ENCODE assay signal across 25 cellular contexts in genomic region chr11:122175316-122175715, GRCh38. TPM values are rescaled to one million over a fixed set of nuclear protein-coding genes. Genes with fewer than 3 reads are reported as not detected.
DNase-seq lines count a peak whose midpoint lies in the region; ATAC-seq and TF ChIP-seq lines count a peak whose summit lies in the region.
"Had no signal": no experiment of that assay in that cellular context is flagged by ENCODE, and none has a peak within 500 bp of the region (broad histone marks: within the 10 kb centered on the region; RNA-seq: fewer than 3 reads in every experiment).

No MANE protein-coding gene starts in this region.

- POLR2A ChIA-PET in HCT116 (lab: Charles Lee) (no interaction called here), PC-3 (lab: Charles Lee; ENCODE audit: unreplicated experiment) (interaction anchor here (0.6 kb wide), 1 partner anchor 14 kb away, joined by 3 read pairs; no protein-coding TSS in a partner anchor)

- no peak overlapping the region for H3K9ac ChIP-seq in HCT116 (ENCODE audit: low read length)
- H3K9ac ChIP-seq in PC-3 (ENCODE audit: low read length), result peak overlapping the region; percentile 95
- no peak overlapping the region for H3K9ac ChIP-seq in smooth muscle cell (ENCODE audit: low read depth)
- H3K9ac ChIP-seq: parathyroid adenoma had no signal

- intact Hi-C loops in HCT116 (cut with micrococcal nuclease) (no loop called here), PC-3 (cut with micrococcal nuclease) (no loop called here)

- H2AFZ ChIP-seq in HCT116 (ENCODE audit: low read depth, low read length, poor library complexity, severe bottlenecking) (no peak overlapping the region), PC-3 (ENCODE audit: low read length) (no peak overlapping the region), smooth muscle cell (ENCODE audit: low read depth) (no peak overlapping the region)
- H2AFZ ChIP-seq: parathyroid adenoma had no signal

- ATAC-seq in HCT116, result no peak
- no peak for ATAC-seq in PC-3
- ATAC-seq in HG02610 (IDR thresholded peaks at IDR 0.05; ENCODE audit: unreplicated experiment), result no peak
- ATAC-seq: activated naive CD8-positive, alpha-beta T cell treated with anti-CD3 and anti-CD28 coated beads, Interleukin-2, amount 50 U/mL, for 24 hours; activated T-cell treated with anti-CD3 and anti-CD28 coated beads, Interleukin-2, amount 50 U/mL, for 4 hours; heart right ventricle; K562; right cardiac atrium; WTC11 had no signal

- no peak for TF ChIP-seq RAD21 in HCT116 (IDR thresholded peaks at IDR 0.05; ENCODE audit: low read depth)

- H3K4me1 ChIP-seq in HCT116 (ENCODE audit: control insufficient read depth in 1 of 2, insufficient read depth in 2 of 2, low read length in 2 of 2) (peaks cover 79 to 95% of the 10 kb centered on the region in 2 experiments), PC-3 (ENCODE audit: insufficient read depth, low read length) (peaks cover 70% of the 10 kb centered on the region), smooth muscle cell (ENCODE audit: low read depth) (peaks cover 23% of the 10 kb centered on the region)
- H3K4me1 ChIP-seq: parathyroid adenoma had no signal

- TF ChIP-seq POLR2A in HCT116 (IDR thresholded peaks at IDR 0.05; ENCODE audit: borderline replicate concordance, extremely low read depth, insufficient read depth, insufficient read length), result no peak

- RAD21 ChIA-PET in HCT116 (lab: Charles Lee; ENCODE audit: low non-redundant PET in 1 of 2, low total read pairs in 2 of 2, uncharacterized antibody in 2 of 2, unreplicated experiment in 2 of 2), result no interaction called here

- CTCF ChIA-PET in HCT116 (lab: Charles Lee), result no interaction called here
- CTCF ChIA-PET in PC-3 (lab: Charles Lee), result no interaction called here

- 77% methylated on average over 3 of the region's 3 CpGs for WGBS in smooth muscle cell (ENCODE audit: low lambda C conversion rate)

- H3K9me3 ChIP-seq in HCT116 (ENCODE audit: control insufficient read depth in 1 of 2, insufficient read depth in 1 of 2, low read depth in 1 of 2, low read length in 2 of 2) (no peaks in the 10 kb centered on the region), PC-3 (ENCODE audit: low read length) (no peaks in the 10 kb centered on the region), smooth muscle cell (replicated peaks; ENCODE audit: low read depth) (no peaks in the 10 kb centered on the region)
- H3K9me3 ChIP-seq: heart right ventricle had no signal

- H4K20me1 ChIP-seq in HCT116 (ENCODE audit: insufficient read depth), result no peaks in the 10 kb centered on the region
- H4K20me1 ChIP-seq in PC-3 (ENCODE audit: low read length), result no peaks in the 10 kb centered on the region
- H4K20me1 ChIP-seq in smooth muscle cell (ENCODE audit: low read depth), result no peaks in the 10 kb centered on the region

- H3F3A ChIP-seq in PC-3 (ENCODE audit: low read length, unreplicated experiment) (peaks cover 26% of the 10 kb centered on the region), smooth muscle cell (ENCODE audit: low read depth) (peaks cover 15% of the 10 kb centered on the region)

- DNase-seq in HCT116 (ENCODE audit: low read depth, low spot score) (no peak), PC-3 (peak; percentile 55), epithelial cell of prostate (ENCODE audit: low read depth, low spot score) (no peak), smooth muscle cell (lab: John Stamatoyannopoulos, UW; ENCODE audit: unreplicated experiment) (no peak), amniotic stem cell (lab: John Stamatoyannopoulos, UW) (no peak)
- DNase-seq in stimulated activated CD4-positive, alpha-beta T cell treated with anti-CD3 and anti-CD28 coated beads, Interleukin-2, amount 100 ng/mL, for 48 hours, result no peak
- DNase-seq: activated CD4-positive, alpha-beta T cell treated with anti-CD3 and anti-CD28 coated beads, Interleukin-2, amount 10 ng/mL, durations not matched to agents 7 days and 5 days; activated naive CD8-positive, alpha-beta T cell treated with anti-CD3 and anti-CD28 coated beads, Interleukin-2, amount 50 U/mL, for 24 hours; activated T-cell treated with anti-CD3 and anti-CD28 coated beads, Interleukin-2, amount 50 U/mL, for 4 hours; foreskin fibroblast; heart right ventricle; NCI-H1436; NCI-H2081 treated with DMSO at 0.1 percent for 48 hours; NCI-H82; right cardiac atrium; SHP77; stimulated activated naive CD4-positive, alpha-beta T cell treated with Interleukin-2 at 50 U/mL for 16 hours had no signal

- BruUV-seq in HCT116 (replicated peaks; lab: Mats Ljungman, UMichigan) (no TSS peak), PC-3 (replicated peaks; lab: Mats Ljungman, UMichigan) (no TSS peak)

- H3K27ac ChIP-seq in HCT116 (ENCODE audit: low read depth, low read length) (peak overlapping the region; percentile 97), PC-3 (ENCODE audit: low read length) (peak overlapping the region; percentile 99), epithelial cell of prostate (peak overlapping the region; percentile 13), smooth muscle cell (ENCODE audit: low read depth) (peak overlapping the region; percentile 35)
- H3K27ac ChIP-seq: heart right ventricle, parathyroid adenoma had no signal

- H3K4me3 ChIP-seq in HCT116 (replicated peaks in 1 of 2; ENCODE audit: low read depth in 1 of 2, low read length in 2 of 2) (no peak overlapping the region), PC-3 (ENCODE audit: low read length) (peak overlapping the region; percentile 78), smooth muscle cell (no peak overlapping the region)
- H3K4me3 ChIP-seq: heart right ventricle, K562, lung had no signal

- no peaks in the 10 kb centered on the region for H3K27me3 ChIP-seq in HCT116 (ENCODE audit: insufficient read depth, low read length)
- H3K27me3 ChIP-seq in PC-3 (ENCODE audit: low read length), result no peaks in the 10 kb centered on the region
- H3K27me3 ChIP-seq in smooth muscle cell (ENCODE audit: low read depth), result no peaks in the 10 kb centered on the region
- H3K27me3 ChIP-seq: heart right ventricle had no signal

- no peaks in the 10 kb centered on the region for H3K9me2 ChIP-seq in HCT116 (ENCODE audit: insufficient read depth)
- no peaks in the 10 kb centered on the region for H3K9me2 ChIP-seq in PC-3 (replicated peaks; ENCODE audit: low read length)

- no peak overlapping the region; the same call in 1 of the 2 replicates for H3K4me2 ChIP-seq in HCT116 (ENCODE audit: low read length)
- H3K4me2 ChIP-seq in PC-3 (ENCODE audit: low read length), result peak overlapping the region; percentile 80
- H3K4me2 ChIP-seq in smooth muscle cell, result peak overlapping the region; percentile 91

- H3K36me3 ChIP-seq in HCT116 (ENCODE audit: control insufficient read depth in 1 of 2, insufficient read depth in 2 of 2, low read length in 2 of 2), result peaks cover 6 to 52% of the 10 kb centered on the region in 2 experiments; a peak in 3 of 4 replicates
- H3K36me3 ChIP-seq in PC-3 (ENCODE audit: low read depth, low read length), result peaks cover 74% of the 10 kb centered on the region
- no peaks in the 10 kb centered on the region for H3K36me3 ChIP-seq in smooth muscle cell (ENCODE audit: low read depth)
- H3K36me3 ChIP-seq: heart right ventricle had no signal

- H3K79me2 ChIP-seq in HCT116 (ENCODE audit: insufficient read depth, low read length) (peaks cover 97% of the 10 kb centered on the region), PC-3 (ENCODE audit: low read length) (peaks cover 96% of the 10 kb centered on the region), smooth muscle cell (ENCODE audit: low read depth) (peaks cover 93% of the 10 kb centered on the region)

- no peak for TF ChIP-seq CTCF in HCT116 (IDR thresholded peaks at IDR 0.05 in 2 of 3, conservative IDR thresholded peaks at IDR 0.05 in 1 of 3; ENCODE audit: borderline replicate concordance in 1 of 3, insufficient read depth in 1 of 3, low read depth in 2 of 3, low read length in 2 of 3)
- no peak for TF ChIP-seq CTCF in PC-3 (conservative IDR thresholded peaks at IDR 0.05; ENCODE audit: low read depth, low read length)
- TF ChIP-seq CTCF in smooth muscle cell (IDR thresholded peaks at IDR 0.05; ENCODE audit: borderline replicate concordance, insufficient read depth, poor library complexity, severe bottlenecking), result no peak

TF ChIP-seq in HCT116, 20 proteins besides CTCF, POLR2A, EP300 and RAD21:
- TF ChIP-seq EGR1 (IDR thresholded peaks at IDR 0.05; ENCODE audit: low read depth) (no peak), POLR2AphosphoS5 (IDR thresholded peaks at IDR 0.05; ENCODE audit: low read depth, low read length) (0 out of 2 replicates have a peak, but pooled peaks have one; percentile 0), REST (IDR thresholded peaks at IDR 0.05; ENCODE audit: low read depth) (no peak)
TF ChIP-seq in HCT116: peak in this region for 1.

RNA-seq across cellular contexts. Expression of gene BLID, which starts 59.3 kb away (rescaled TPM):
- total RNA-seq in HCT116 (2021; ENCODE audit: unreplicated experiment) (8.9 TPM), PC-3 (2014; rRNA removed) (5.4 and 5.7 TPM in 2 replicates), smooth muscle cell (2.3 and 4.7 TPM in 2 replicates)
- polyA plus RNA-seq in HCT116 (2012), result 0.34 and 0.35 TPM in 2 replicates
- polyA plus RNA-seq in smooth muscle cell, result 0.18 TPM in 1 of 2 replicates, not detected in the other
- total RNA-seq: activated CD4-positive, alpha-beta T cell treated with anti-CD3 and anti-CD28 coated beads, Interleukin-2, amount 10 ng/mL, durations not matched to agents 7 days and 5 days; activated T-cell treated with anti-CD3 and anti-CD28 coated beads, Interleukin-2, amount 50 U/mL, for 4 hours; bronchial epithelial cell; K562; WTC11 had no signal
- polyA plus RNA-seq: CD14-positive monocyte, heart right ventricle, K562, lung, neural cell had no signal

Comparison
In these comparisons a context has a peak if more than half of its experiments do, and no peak if none do; other contexts are left out.
1. H3K27ac ChIP-seq: peak in every context shown above with its lines; median percentile 99 in PC-3; 97 in HCT116; 35 in smooth muscle cell; 13 in epithelial cell of prostate.